ENCODE assay signal across 2 cellular contexts in the genomic region with DNA sequence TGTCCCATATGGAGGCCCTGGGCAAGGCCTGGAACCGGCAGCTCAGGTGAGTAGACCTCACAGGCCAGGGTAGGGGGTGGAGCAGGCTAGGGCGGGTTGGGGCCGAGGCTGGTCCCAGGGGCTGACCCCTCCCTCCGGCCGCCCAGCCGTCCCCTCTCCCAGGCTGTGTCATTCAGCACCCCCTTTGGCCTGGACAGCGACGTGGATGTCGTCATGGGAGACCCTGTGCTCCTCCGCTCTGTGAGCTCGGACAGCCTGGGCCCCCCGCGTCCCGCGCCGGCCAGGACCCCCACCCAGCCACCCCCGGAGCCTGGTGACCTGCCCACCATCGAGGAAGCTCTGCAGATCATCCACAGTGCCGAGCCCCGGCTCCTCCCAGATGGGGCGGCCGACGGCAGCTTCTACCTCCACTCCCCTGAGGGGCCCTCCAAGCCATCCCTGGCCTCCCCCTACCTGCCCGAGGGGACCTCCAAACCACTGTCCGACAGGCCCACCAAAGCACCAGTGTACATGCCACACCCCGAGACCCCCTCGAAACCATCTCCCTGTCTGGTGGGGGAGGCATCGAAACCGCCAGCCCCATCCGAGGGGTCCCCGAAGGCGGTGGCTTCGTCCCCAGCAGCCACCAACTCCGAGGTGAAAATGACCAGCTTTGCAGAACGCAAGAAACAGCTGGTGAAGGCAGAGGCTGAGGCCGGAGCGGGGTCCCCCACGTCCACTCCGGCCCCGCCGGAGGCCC.
TF ChIP-seq lines count a peak whose summit lies in the region.

No MANE protein-coding gene starts in this region.

TF ChIP-seq in HCT116, 20 proteins besides CTCF, POLR2A, EP300 and RAD21:
- TF ChIP-seq, protein P1, sequence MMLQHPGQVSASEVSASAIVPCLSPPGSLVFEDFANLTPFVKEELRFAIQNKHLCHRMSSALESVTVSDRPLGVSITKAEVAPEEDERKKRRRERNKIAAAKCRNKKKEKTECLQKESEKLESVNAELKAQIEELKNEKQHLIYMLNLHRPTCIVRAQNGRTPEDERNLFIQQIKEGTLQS (IDR thresholded peaks at IDR 0.05), result no peak
- no peak for TF ChIP-seq EGR1 (IDR thresholded peaks at IDR 0.05; ENCODE audit: low read depth)
- no peak for TF ChIP-seq TCF7L2 (IDR thresholded peaks at IDR 0.05; ENCODE audit: borderline replicate concordance, extremely low read depth, insufficient read depth, insufficient read length)
- no peak for TF ChIP-seq CEBPB (IDR thresholded peaks at IDR 0.05; ENCODE audit: low read depth)
- no peak for TF ChIP-seq SRF (IDR thresholded peaks at IDR 0.05; ENCODE audit: low read depth)
- no peak for TF ChIP-seq ZFX (IDR thresholded peaks at IDR 0.05)
- no peak for TF ChIP-seq EZH2phosphoT487 (IDR thresholded peaks at IDR 0.05; ENCODE audit: borderline replicate concordance)
- no peak for TF ChIP-seq JUND (IDR thresholded peaks at IDR 0.05)
- no peak for TF ChIP-seq SP1 (IDR thresholded peaks at IDR 0.05; ENCODE audit: low read depth)
- TF ChIP-seq ELF1 (IDR thresholded peaks at IDR 0.05; ENCODE audit: borderline replicate concordance, low read depth), result no peak

TF ChIP-seq in K562, 482 proteins besides CTCF, POLR2A, EP300 and RAD21 (continues in another document):
- TF ChIP-seq MCM5 (IDR thresholded peaks at IDR 0.05; ENCODE audit: low read depth) (no peak), POLR3G (IDR thresholded peaks at IDR 0.05; ENCODE audit: extremely low read depth, insufficient read length, insufficient replicate concordance) (no peak), ZNF282 (CRISPR knock-in tag; IDR thresholded peaks at IDR 0.05) (no peak), MXI1 (IDR thresholded peaks at IDR 0.05; ENCODE audit: low read depth, low read length) (no peak), ZNF778 (CRISPR knock-in tag; IDR thresholded peaks at IDR 0.05) (no peak), ARID1B (IDR thresholded peaks at IDR 0.05) (no peak), GABPB1 (CRISPR knock-in tag; IDR thresholded peaks at IDR 0.05) (peak; percentile 48), CCAR2 (IDR thresholded peaks at IDR 0.05; ENCODE audit: low read depth, low read length) (no peak), ZNF174 (CRISPR knock-in tag; IDR thresholded peaks at IDR 0.05) (no peak), ZNF780A (CRISPR knock-in tag; IDR thresholded peaks at IDR 0.05) (no peak), MEF2D (tag; conservative IDR thresholded peaks at IDR 0.05; ENCODE audit: low read depth) (no peak), KDM2B (CRISPR knock-in tag; IDR thresholded peaks at IDR 0.05) (no peak), NCOA6 (IDR thresholded peaks at IDR 0.05) (no peak), ZNF583 (CRISPR knock-in tag; IDR thresholded peaks at IDR 0.05) (no peak), ZNF354B (CRISPR knock-in tag; IDR thresholded peaks at IDR 0.05) (no peak), ZNF24 (IDR thresholded peaks at IDR 0.05) (no peak), ZNF12 (CRISPR knock-in tag; IDR thresholded peaks at IDR 0.05) (no peak), SP2 (IDR thresholded peaks at IDR 0.05; ENCODE audit: extremely low read depth, low read depth, low read length, poor library complexity, severe bottlenecking) (no peak), PYGO2 (tag; IDR thresholded peaks at IDR 0.05) (no peak), NFRKB (IDR thresholded peaks at IDR 0.05; ENCODE audit: low read depth) (no peak), CCNT2 (IDR thresholded peaks at IDR 0.05; ENCODE audit: borderline replicate concordance, extremely low read depth, insufficient read length, low read depth, low read length) (no peak), RBFOX2 (IDR thresholded peaks at IDR 0.05; ENCODE audit: low read depth, low read length) (no peak), SUPT5H (IDR thresholded peaks at IDR 0.05) (no peak), RBM22 (IDR thresholded peaks at IDR 0.05; ENCODE audit: low read depth, low read length, poor library complexity, severe bottlenecking) (no peak), CBX2 (IDR thresholded peaks at IDR 0.05; ENCODE audit: insufficient read depth, low read length, poor library complexity, severe bottlenecking) (no peak), SMC3 (conservative IDR thresholded peaks at IDR 0.05; ENCODE audit: insufficient read depth, low read depth, low read length) (no peak)
- TF ChIP-seq, protein P2, sequence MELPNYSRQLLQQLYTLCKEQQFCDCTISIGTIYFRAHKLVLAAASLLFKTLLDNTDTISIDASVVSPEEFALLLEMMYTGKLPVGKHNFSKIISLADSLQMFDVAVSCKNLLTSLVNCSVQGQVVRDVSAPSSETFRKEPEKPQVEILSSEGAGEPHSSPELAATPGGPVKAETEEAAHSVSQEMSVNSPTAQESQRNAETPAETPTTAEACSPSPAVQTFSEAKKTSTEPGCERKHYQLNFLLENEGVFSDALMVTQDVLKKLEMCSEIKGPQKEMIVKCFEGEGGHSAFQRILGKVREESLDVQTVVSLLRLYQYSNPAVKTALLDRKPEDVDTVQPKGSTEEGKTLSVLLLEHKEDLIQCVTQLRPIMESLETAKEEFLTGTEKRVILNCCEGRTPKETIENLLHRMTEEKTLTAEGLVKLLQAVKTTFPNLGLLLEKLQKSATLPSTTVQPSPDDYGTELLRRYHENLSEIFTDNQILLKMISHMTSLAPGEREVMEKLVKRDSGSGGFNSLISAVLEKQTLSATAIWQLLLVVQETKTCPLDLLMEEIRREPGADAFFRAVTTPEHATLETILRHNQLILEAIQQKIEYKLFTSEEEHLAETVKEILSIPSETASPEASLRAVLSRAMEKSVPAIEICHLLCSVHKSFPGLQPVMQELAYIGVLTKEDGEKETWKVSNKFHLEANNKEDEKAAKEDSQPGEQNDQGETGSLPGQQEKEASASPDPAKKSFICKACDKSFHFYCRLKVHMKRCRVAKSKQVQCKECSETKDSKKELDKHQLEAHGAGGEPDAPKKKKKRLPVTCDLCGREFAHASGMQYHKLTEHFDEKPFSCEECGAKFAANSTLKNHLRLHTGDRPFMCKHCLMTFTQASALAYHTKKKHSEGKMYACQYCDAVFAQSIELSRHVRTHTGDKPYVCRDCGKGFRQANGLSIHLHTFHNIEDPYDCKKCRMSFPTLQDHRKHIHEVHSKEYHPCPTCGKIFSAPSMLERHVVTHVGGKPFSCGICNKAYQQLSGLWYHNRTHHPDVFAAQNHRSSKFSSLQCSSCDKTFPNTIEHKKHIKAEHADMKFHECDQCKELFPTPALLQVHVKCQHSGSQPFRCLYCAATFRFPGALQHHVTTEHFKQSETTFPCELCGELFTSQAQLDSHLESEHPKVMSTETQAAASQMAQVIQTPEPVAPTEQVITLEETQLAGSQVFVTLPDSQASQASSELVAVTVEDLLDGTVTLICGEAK (IDR thresholded peaks at IDR 0.05), result no peak
- TF ChIP-seq, protein P2 (CRISPR knock-in tag; IDR thresholded peaks at IDR 0.05), result no peak
- TF ChIP-seq, protein P3, sequence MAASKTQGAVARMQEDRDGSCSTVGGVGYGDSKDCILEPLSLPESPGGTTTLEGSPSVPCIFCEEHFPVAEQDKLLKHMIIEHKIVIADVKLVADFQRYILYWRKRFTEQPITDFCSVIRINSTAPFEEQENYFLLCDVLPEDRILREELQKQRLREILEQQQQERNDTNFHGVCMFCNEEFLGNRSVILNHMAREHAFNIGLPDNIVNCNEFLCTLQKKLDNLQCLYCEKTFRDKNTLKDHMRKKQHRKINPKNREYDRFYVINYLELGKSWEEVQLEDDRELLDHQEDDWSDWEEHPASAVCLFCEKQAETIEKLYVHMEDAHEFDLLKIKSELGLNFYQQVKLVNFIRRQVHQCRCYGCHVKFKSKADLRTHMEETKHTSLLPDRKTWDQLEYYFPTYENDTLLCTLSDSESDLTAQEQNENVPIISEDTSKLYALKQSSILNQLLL (CRISPR knock-in tag; IDR thresholded peaks at IDR 0.05; ENCODE audit: borderline replicate concordance), result no peak
- TF ChIP-seq, protein P4, sequence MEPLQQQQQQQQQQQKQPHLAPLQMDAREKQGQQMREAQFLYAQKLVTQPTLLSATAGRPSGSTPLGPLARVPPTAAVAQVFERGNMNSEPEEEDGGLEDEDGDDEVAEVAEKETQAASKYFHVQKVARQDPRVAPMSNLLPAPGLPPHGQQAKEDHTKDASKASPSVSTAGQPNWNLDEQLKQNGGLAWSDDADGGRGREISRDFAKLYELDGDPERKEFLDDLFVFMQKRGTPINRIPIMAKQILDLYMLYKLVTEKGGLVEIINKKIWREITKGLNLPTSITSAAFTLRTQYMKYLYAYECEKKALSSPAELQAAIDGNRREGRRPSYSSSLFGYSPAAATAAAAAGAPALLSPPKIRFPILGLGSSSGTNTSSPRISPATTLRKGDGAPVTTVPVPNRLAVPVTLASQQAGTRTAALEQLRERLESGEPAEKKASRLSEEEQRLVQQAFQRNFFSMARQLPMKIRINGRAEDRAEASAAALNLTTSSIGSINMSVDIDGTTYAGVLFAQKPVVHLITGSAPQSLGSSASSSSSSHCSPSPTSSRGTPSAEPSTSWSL (CRISPR knock-in tag; IDR thresholded peaks at IDR 0.05; ENCODE audit: borderline replicate concordance), result no peak
- TF ChIP-seq, protein P5, sequence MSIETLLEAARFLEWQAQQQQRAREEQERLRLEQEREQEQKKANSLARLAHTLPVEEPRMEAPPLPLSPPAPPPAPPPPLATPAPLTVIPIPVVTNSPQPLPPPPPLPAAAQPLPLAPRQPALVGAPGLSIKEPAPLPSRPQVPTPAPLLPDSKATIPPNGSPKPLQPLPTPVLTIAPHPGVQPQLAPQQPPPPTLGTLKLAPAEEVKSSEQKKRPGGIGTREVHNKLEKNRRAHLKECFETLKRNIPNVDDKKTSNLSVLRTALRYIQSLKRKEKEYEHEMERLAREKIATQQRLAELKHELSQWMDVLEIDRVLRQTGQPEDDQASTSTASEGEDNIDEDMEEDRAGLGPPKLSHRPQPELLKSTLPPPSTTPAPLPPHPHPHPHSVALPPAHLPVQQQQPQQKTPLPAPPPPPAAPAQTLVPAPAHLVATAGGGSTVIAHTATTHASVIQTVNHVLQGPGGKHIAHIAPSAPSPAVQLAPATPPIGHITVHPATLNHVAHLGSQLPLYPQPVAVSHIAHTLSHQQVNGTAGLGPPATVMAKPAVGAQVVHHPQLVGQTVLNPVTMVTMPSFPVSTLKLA (conservative IDR thresholded peaks at IDR 0.05), result no peak
- TF ChIP-seq, protein P6, sequence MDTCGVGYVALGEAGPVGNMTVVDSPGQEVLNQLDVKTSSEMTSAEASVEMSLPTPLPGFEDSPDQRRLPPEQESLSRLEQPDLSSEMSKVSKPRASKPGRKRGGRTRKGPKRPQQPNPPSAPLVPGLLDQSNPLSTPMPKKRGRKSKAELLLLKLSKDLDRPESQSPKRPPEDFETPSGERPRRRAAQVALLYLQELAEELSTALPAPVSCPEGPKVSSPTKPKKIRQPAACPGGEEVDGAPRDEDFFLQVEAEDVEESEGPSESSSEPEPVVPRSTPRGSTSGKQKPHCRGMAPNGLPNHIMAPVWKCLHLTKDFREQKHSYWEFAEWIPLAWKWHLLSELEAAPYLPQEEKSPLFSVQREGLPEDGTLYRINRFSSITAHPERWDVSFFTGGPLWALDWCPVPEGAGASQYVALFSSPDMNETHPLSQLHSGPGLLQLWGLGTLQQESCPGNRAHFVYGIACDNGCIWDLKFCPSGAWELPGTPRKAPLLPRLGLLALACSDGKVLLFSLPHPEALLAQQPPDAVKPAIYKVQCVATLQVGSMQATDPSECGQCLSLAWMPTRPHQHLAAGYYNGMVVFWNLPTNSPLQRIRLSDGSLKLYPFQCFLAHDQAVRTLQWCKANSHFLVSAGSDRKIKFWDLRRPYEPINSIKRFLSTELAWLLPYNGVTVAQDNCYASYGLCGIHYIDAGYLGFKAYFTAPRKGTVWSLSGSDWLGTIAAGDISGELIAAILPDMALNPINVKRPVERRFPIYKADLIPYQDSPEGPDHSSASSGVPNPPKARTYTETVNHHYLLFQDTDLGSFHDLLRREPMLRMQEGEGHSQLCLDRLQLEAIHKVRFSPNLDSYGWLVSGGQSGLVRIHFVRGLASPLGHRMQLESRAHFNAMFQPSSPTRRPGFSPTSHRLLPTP (IDR thresholded peaks at IDR 0.05; ENCODE audit: borderline replicate concordance, extremely low read depth, insufficient read length), result no peak
- TF ChIP-seq, protein P7, sequence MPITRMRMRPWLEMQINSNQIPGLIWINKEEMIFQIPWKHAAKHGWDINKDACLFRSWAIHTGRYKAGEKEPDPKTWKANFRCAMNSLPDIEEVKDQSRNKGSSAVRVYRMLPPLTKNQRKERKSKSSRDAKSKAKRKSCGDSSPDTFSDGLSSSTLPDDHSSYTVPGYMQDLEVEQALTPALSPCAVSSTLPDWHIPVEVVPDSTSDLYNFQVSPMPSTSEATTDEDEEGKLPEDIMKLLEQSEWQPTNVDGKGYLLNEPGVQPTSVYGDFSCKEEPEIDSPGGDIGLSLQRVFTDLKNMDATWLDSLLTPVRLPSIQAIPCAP (CRISPR knock-in tag; IDR thresholded peaks at IDR 0.05; ENCODE audit: borderline replicate concordance), result no peak
- TF ChIP-seq, protein P8, sequence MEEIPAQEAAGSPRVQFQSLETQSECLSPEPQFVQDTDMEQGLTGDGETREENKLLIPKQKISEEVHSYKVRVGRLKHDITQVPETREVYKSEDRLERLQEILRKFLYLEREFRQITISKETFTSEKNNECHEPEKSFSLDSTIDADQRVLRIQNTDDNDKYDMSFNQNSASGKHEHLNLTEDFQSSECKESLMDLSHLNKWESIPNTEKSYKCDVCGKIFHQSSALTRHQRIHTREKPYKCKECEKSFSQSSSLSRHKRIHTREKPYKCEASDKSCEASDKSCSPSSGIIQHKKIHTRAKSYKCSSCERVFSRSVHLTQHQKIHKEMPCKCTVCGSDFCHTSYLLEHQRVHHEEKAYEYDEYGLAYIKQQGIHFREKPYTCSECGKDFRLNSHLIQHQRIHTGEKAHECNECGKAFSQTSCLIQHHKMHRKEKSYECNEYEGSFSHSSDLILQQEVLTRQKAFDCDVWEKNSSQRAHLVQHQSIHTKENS (CRISPR knock-in tag; IDR thresholded peaks at IDR 0.05), result no peak
